In the genomic region with DNA sequence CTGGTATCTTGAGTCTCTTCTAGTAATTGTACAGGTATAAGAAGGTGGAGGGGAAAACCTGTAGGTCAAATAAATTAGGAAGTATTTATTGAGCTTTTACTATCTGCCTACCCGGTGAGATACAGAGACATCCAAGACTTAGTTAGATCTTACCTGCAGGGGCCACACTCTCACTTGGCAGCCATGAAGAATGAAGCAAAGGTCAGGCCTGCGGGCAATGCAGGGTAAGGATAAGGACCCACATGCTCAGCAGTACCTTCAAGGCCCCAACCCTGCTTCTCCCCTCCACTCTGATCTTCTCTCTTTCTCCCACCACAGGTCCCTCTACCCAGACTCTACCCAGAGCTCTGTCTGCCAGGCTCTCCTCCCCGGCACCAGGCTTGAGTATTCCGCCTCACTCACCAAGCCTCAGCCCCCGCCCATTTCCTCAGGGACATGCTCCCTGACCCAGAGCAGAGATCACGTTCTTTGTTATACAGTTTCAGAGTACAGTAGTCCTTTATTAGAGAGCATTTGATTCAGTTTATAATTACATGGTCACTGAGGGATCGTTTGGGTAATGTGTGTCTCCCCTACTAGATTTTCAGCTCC, we compare ENCODE assay signal across 20 cellular contexts.
DNase-seq lines count a peak whose midpoint lies in the region; ATAC-seq and TF ChIP-seq lines count a peak whose summit lies in the region.
"Had no signal": no experiment of that assay in that cellular context is flagged by ENCODE, and none has a peak within 500 bp of the region (broad histone marks: within the 10 kb centered on the region; RNA-seq: fewer than 3 reads in every experiment).

No MANE protein-coding gene starts in this region.

- H3K36me3 Mint-ChIP-seq in stimulated activated effector memory CD8-positive, alpha-beta T cell treated with anti-CD3 and anti-CD28 coated beads, Interleukin-12 subunit alpha, Interleukin-12 subunit beta, amount 100 ng/mL, for 72 hours = no peaks in the 10 kb centered on the region
- H3K36me3 Mint-ChIP-seq: naive thymus-derived CD4-positive, alpha-beta T cell had no signal

- no peak overlapping the region for H3K27ac Mint-ChIP-seq in stimulated activated effector memory CD8-positive, alpha-beta T cell treated with anti-CD3 and anti-CD28 coated beads, Interleukin-12 subunit alpha, Interleukin-12 subunit beta, amount 100 ng/mL, for 72 hours
- H3K27ac Mint-ChIP-seq: activated B cell treated with CpG ODN at 0.5 μM for 24 hours; activated CD8-positive, alpha-beta T cell treated with anti-CD3 and anti-CD28 coated beads for 36 hours; activated naive CD4-positive, alpha-beta T cell treated with anti-CD3 and anti-CD28 coated beads, Interleukin-2, amount 50 U/mL, for 72 hours; B cell; naive thymus-derived CD4-positive, alpha-beta T cell; T-helper 17 cell had no signal

- H3K4me1 Mint-ChIP-seq in stimulated activated effector memory CD8-positive, alpha-beta T cell treated with anti-CD3 and anti-CD28 coated beads, Interleukin-12 subunit alpha, Interleukin-12 subunit beta, amount 100 ng/mL, for 72 hours = peaks cover 9% of the 10 kb centered on the region
- H3K4me1 Mint-ChIP-seq: activated B cell treated with CpG ODN at 0.5 μM for 24 hours, B cell had no signal

- peak; percentile 34 for ATAC-seq in stimulated activated effector memory CD8-positive, alpha-beta T cell treated with anti-CD3 and anti-CD28 coated beads, Interleukin-12 subunit alpha, Interleukin-12 subunit beta, amount 100 ng/mL, for 72 hours
- ATAC-seq in SK-N-SH treated with all-trans-retinoic acid at 6 μM for 48 hours = no peak
- ATAC-seq: activated CD8-positive, alpha-beta T cell treated with anti-CD3 and anti-CD28 coated beads for 36 hours; activated naive CD4-positive, alpha-beta T cell treated with anti-CD3 and anti-CD28 coated beads, Interleukin-2, amount 50 U/mL, for 72 hours; activated T-cell treated with anti-CD3 and anti-CD28 coated beads, Interleukin-2, amount 50 U/mL, for 4 hours; gastrocnemius medialis; naive thymus-derived CD4-positive, alpha-beta T cell; T-helper 17 cell had no signal

- DNase-seq in NCI-H1417 (lab: John Stamatoyannopoulos, UW) = peak in 2 of 3 experiments; percentile 39 to 60
- DNase-seq in NCI-H1417 treated with DMSO at 0.1 percent for 48 hours (lab: John Stamatoyannopoulos, UW) = no peak
- DNase-seq in UCSD-AML1 (lab: John Stamatoyannopoulos, UW; ENCODE audit: unreplicated experiment) = peak; percentile 75
- DNase-seq in kidney tubule cell (ENCODE audit: low spot score) = peak; percentile 61
- DNase-seq in stimulated activated effector memory CD8-positive, alpha-beta T cell treated with anti-CD3 and anti-CD28 coated beads, Interleukin-12 subunit alpha, Interleukin-12 subunit beta, amount 100 ng/mL, for 72 hours (ENCODE audit: low spot score in 2 of 2) = no peak
- no peak for DNase-seq in stimulated activated naive CD4-positive, alpha-beta T cell treated with Interleukin-2 at 50 U/mL for 16 hours (lab: John Stamatoyannopoulos, UW)
- no peak for DNase-seq in stimulated activated naive CD4-positive, alpha-beta T cell (lab: John Stamatoyannopoulos, UW)
- DNase-seq: activated B cell treated with CpG ODN at 0.5 μM for 24 hours; activated CD8-positive, alpha-beta T cell treated with anti-CD3 and anti-CD28 coated beads for 36 hours; activated T-cell treated with anti-CD3 and anti-CD28 coated beads, Interleukin-2, amount 50 U/mL, for 4 hours; gastrocnemius medialis; naive thymus-derived CD4-positive, alpha-beta T cell; NCI-H1436; spleen; stimulated activated CD8-positive, alpha-beta memory T cell treated with anti-CD3 and anti-CD28 coated beads, Interleukin-4, amount 100 ng/mL, for 48 hours; T-helper 17 cell; testis had no signal

- H3K9me3 Mint-ChIP-seq in stimulated activated effector memory CD8-positive, alpha-beta T cell treated with anti-CD3 and anti-CD28 coated beads, Interleukin-12 subunit alpha, Interleukin-12 subunit beta, amount 100 ng/mL, for 72 hours = no peaks in the 10 kb centered on the region
- H3K9me3 Mint-ChIP-seq: activated B cell treated with CpG ODN at 0.5 μM for 24 hours; activated CD8-positive, alpha-beta T cell treated with anti-CD3 and anti-CD28 coated beads for 36 hours; activated T-cell treated with anti-CD3 and anti-CD28 coated beads, Interleukin-2, amount 50 U/mL, for 4 hours had no signal

- H3K4me3 Mint-ChIP-seq in stimulated activated effector memory CD8-positive, alpha-beta T cell treated with anti-CD3 and anti-CD28 coated beads, Interleukin-12 subunit alpha, Interleukin-12 subunit beta, amount 100 ng/mL, for 72 hours = no peak overlapping the region
- H3K4me3 Mint-ChIP-seq: activated B cell treated with CpG ODN at 0.5 μM for 24 hours; activated CD8-positive, alpha-beta T cell treated with anti-CD3 and anti-CD28 coated beads for 36 hours; activated T-cell treated with anti-CD3 and anti-CD28 coated beads, Interleukin-2, amount 50 U/mL, for 4 hours; B cell; naive thymus-derived CD4-positive, alpha-beta T cell; T-helper 17 cell had no signal

TF ChIP-seq in SK-N-SH treated with all-trans-retinoic acid at 6 μM for 48 hours, 23 proteins besides CTCF, POLR2A, EP300 and RAD21:
- no peak for TF ChIP-seq GLIS3 (CRISPR knock-in tag; IDR thresholded peaks at IDR 0.05)
- TF ChIP-seq TOX (CRISPR knock-in tag; IDR thresholded peaks at IDR 0.05; ENCODE audit: borderline replicate concordance) = no peak
TF ChIP-seq in SK-N-SH treated with all-trans-retinoic acid at 6 μM for 48 hours: peak in this region for 0.

Comparison
In these comparisons a context has a peak if more than half of its experiments do, and no peak if none do; other contexts are left out.
1. DNase-seq: peak in NCI-H1417 (2 of 3), UCSD-AML1 (single experiment) and kidney tubule cell (single experiment); none in NCI-H1417 treated with DMSO at 0.1 percent for 48 hours (single experiment), stimulated activated effector memory CD8-positive, alpha-beta T cell treated with anti-CD3 and anti-CD28 coated beads, Interleukin-12 subunit alpha, Interleukin-12 subunit beta, amount 100 ng/mL, for 72 hours (0 of 2), stimulated activated naive CD4-positive, alpha-beta T cell treated with Interleukin-2 at 50 U/mL for 16 hours (single experiment) and stimulated activated naive CD4-positive, alpha-beta T cell (0 of 6).